Comparison of ENCODE assay signal across 8 cellular contexts in the genomic region with DNA sequence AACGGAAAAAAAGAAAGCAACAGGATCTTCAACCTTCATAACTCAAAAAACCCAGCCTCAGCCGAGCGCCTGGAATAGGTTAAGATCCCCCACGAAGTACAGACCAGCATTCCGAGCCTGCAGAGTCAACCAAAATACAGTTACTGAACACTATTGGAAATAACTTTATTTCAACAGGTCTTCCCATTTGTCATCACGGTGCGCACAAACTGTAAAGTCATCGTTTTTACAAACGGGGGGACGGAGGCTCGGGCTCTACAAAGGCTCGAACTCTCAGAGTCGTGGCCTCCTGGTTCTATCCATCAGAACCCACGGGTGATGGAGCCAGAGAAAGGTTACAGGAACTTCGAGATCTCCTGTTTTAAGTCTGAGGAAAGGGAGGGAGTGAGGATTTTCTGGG. TPM values are rescaled to one million over a fixed set of nuclear protein-coding genes. Genes with fewer than 3 reads are reported as not detected.
DNase-seq lines count a peak whose midpoint lies in the region; ATAC-seq, FAIRE-seq and TF ChIP-seq lines count a peak whose summit lies in the region.

No MANE protein-coding gene starts in this region.

- H3K4me1 ChIP-seq in DND-41 (ENCODE audit: insufficient read depth, low read length) (peaks cover 40% of the 10 kb centered on the region), Loucy (ENCODE audit: insufficient read depth, low read length, poor library complexity, severe bottlenecking) (peaks cover 27% of the 10 kb centered on the region), GM12878 (ENCODE audit: control insufficient read depth, insufficient read depth, low read length) (no peaks in the 10 kb centered on the region), suprapubic skin (peaks cover 47% of the 10 kb centered on the region)

- H3K9ac ChIP-seq in DND-41 (ENCODE audit: low read depth, low read length) (peak overlapping the region; percentile 97), Loucy (ENCODE audit: low read depth, low read length, poor library complexity, severe bottlenecking) (peak overlapping the region; percentile 94), GM12878 (ENCODE audit: control insufficient read depth, insufficient read depth, low read length) (peak overlapping the region; percentile 80)

- DNase-seq in DND-41 (no peak), GM12878 (ENCODE audit: low read depth, low spot score) (no peak), left kidney (ENCODE audit: low read depth, low spot score) (peak; percentile 27), suprapubic skin (ENCODE audit: low spot score in 2 of 2) (no peak), NCI-H2029 treated with DMSO at 0.1 percent for 48 hours (lab: John Stamatoyannopoulos, UW) (no peak), globus pallidus (ENCODE audit: low spot score) (no peak), COLO829 (ENCODE audit: low spot score) (no peak)

- H3K27me3 ChIP-seq in DND-41 (ENCODE audit: insufficient read depth, low read length, poor library complexity) (no peaks in the 10 kb centered on the region), Loucy (ENCODE audit: insufficient read depth, low read length, poor library complexity, severe bottlenecking) (peaks cover 5% of the 10 kb centered on the region), GM12878 (replicated peaks in 1 of 2; ENCODE audit: control insufficient read depth in 2 of 2, insufficient read depth in 2 of 2, low read length in 1 of 2) (no peaks in the 10 kb centered on the region), suprapubic skin (no peaks in the 10 kb centered on the region)

- no peaks in the 10 kb centered on the region for H3F3A ChIP-seq in Loucy (ENCODE audit: low read depth)

- CTCF ChIA-PET in GM12878 (lab: Yijun Ruan, JAX), result interaction anchor here (0.6 to 3.1 kb wide), 2 partner anchors 8 to 34 kb away, joined by 3 to 15 read pairs; no protein-coding TSS in a partner anchor

- POLR2A ChIA-PET in GM12878 (lab: Charles Lee), result interaction anchor here (1.0 to 1.5 kb wide), 2 partner anchors 21 to 88 kb away, joined by 5 to 8 read pairs; no protein-coding TSS in a partner anchor

- H4K20me1 ChIP-seq in DND-41 (ENCODE audit: insufficient read depth, low read length), result peaks cover 55% of the 10 kb centered on the region
- H4K20me1 ChIP-seq in Loucy (ENCODE audit: insufficient read depth, low read length, poor library complexity, severe bottlenecking), result peaks cover 54% of the 10 kb centered on the region
- peaks cover 5% of the 10 kb centered on the region; the same call in 1 of the 2 replicates for H4K20me1 ChIP-seq in GM12878 (ENCODE audit: control insufficient read depth, insufficient read depth)

- WGBS in GM12878 (ENCODE audit: insufficient coverage, insufficient replicate concordance, low lambda C conversion rate, missing lambda C conversion rate), result 0% methylated on average over 15 of the region's 15 CpGs
- under 1% methylated on average over 14 of the region's 15 CpGs for WGBS in suprapubic skin

- RAD21 ChIA-PET in GM12878 (lab: Charles Lee; ENCODE audit: unreplicated experiment), result interaction anchor here (2.9 kb wide), 1 partner anchor 33 kb away, joined by 14 read pairs; no protein-coding TSS in a partner anchor

- H3K4me3 ChIP-seq in DND-41 (ENCODE audit: low read depth in 1 of 2, low read length in 2 of 2) (peak overlapping the region; percentile 86 to 99), Loucy (ENCODE audit: low read length, poor library complexity, severe bottlenecking) (peak overlapping the region; percentile 100), GM12878 (peak overlapping the region; percentile 83), suprapubic skin (peak overlapping the region; percentile 92)

- H2AFZ ChIP-seq in DND-41 (ENCODE audit: low read depth, low read length) (0 out of 2 replicates have a peak overlapping the region, but pooled peaks have one; percentile 99), Loucy (ENCODE audit: low read length) (no peak overlapping the region), GM12878 (ENCODE audit: control insufficient read depth, low read depth, low read length) (no peak overlapping the region)

- intact Hi-C loops in GM12878 (cut with micrococcal nuclease; ENCODE audit: unreplicated experiment), result no loop called here

- TF ChIP-seq POLR2A in GM12878 (IDR thresholded peaks at IDR 0.05; ENCODE audit: low read depth, low read length) (no peak), suprapubic skin (IDR thresholded peaks at IDR 0.05) (no peak)

- BruUV-seq in GM12878 (replicated peaks; lab: Mats Ljungman, UMichigan), result no TSS peak

- TF ChIP-seq CTCF in DND-41 (IDR thresholded peaks at IDR 0.05; ENCODE audit: borderline replicate concordance, extremely low read depth, low read length, poor library complexity, severe bottlenecking) (no peak), Loucy (conservative IDR thresholded peaks at IDR 0.05; ENCODE audit: low read length) (no peak), GM12878 (IDR thresholded peaks at IDR 0.05 in 2 of 3, conservative IDR thresholded peaks at IDR 0.05 in 1 of 3; ENCODE audit: control insufficient read depth in 2 of 3, extremely low read depth in 1 of 3, insufficient read depth in 1 of 3, low read depth in 3 of 3, low read length in 3 of 3) (no peak), suprapubic skin (IDR thresholded peaks at IDR 0.05) (no peak)

- SMC1A ChIA-PET in GM12878 (lab: Charles Lee; ENCODE audit: uncharacterized antibody, unreplicated experiment), result interaction anchor here (0.5 to 4.5 kb wide), 2 partner anchors 33 to 57 kb away, joined by 3 to 24 read pairs; no protein-coding TSS in a partner anchor

- H3K79me2 ChIP-seq in DND-41 (ENCODE audit: insufficient read depth, low read length) (peaks cover 61% of the 10 kb centered on the region), Loucy (ENCODE audit: insufficient read depth, low read length) (peaks cover 61% of the 10 kb centered on the region), GM12878 (ENCODE audit: control insufficient read depth, insufficient read depth, low read length) (peaks cover 61% of the 10 kb centered on the region)

- H3K9me3 ChIP-seq in DND-41 (ENCODE audit: insufficient read depth, low read length, severe bottlenecking) (no peaks in the 10 kb centered on the region), Loucy (ENCODE audit: insufficient read depth, low read depth, low read length) (no peaks in the 10 kb centered on the region), GM12878 (replicated peaks; ENCODE audit: control insufficient read depth, insufficient read depth, low read length) (no peaks in the 10 kb centered on the region), suprapubic skin (no peaks in the 10 kb centered on the region)

- FAIRE-seq in GM12878 (lab: Jason Lieb, UNC), result no peak

- H3K36me3 ChIP-seq in DND-41 (ENCODE audit: insufficient read depth, low read length), result peaks cover 48% of the 10 kb centered on the region
- no peaks in the 10 kb centered on the region for H3K36me3 ChIP-seq in Loucy (ENCODE audit: insufficient read depth, low read length)
- peaks cover 0 to 10% of the 10 kb centered on the region in 2 experiments; a peak in 1 of 4 replicates for H3K36me3 ChIP-seq in GM12878 (ENCODE audit: control insufficient read depth in 2 of 2, insufficient read depth in 2 of 2, low read length in 1 of 2)
- no peaks in the 10 kb centered on the region for H3K36me3 ChIP-seq in suprapubic skin

- H3K27ac ChIP-seq in DND-41 (ENCODE audit: low read length) (peak overlapping the region; percentile 100), GM12878 (ENCODE audit: control insufficient read depth, insufficient read depth) (peak overlapping the region; percentile 93), suprapubic skin (peak overlapping the region; percentile 98)

- TF ChIP-seq EP300 in GM12878 (IDR thresholded peaks at IDR 0.05; ENCODE audit: borderline replicate concordance in 1 of 2, control insufficient read depth in 1 of 2, low read depth in 2 of 2, low read length in 2 of 2), result no peak
- no peak for TF ChIP-seq EP300 in suprapubic skin (IDR thresholded peaks at IDR 0.05)

- ATAC-seq in DND-41 (ENCODE audit: insufficient read depth, low read depth), result no peak
- ATAC-seq in GM12878, result peak; percentile 3; the same call in 2 of the 3 replicates

- in situ Hi-C loops in GM12878 (cut with MboI), result no loop called here

- no peaks in the 10 kb centered on the region for H3K9me2 ChIP-seq in Loucy (replicated peaks; ENCODE audit: low read depth, low read length)

- peak overlapping the region; percentile 95 for H3K4me2 ChIP-seq in DND-41 (ENCODE audit: insufficient read depth, low read length)
- peak overlapping the region; percentile 97 for H3K4me2 ChIP-seq in Loucy (ENCODE audit: low read depth, low read length, poor library complexity, severe bottlenecking)
- peak overlapping the region; percentile 89 for H3K4me2 ChIP-seq in GM12878 (ENCODE audit: control insufficient read depth, insufficient read depth)

- no peak for TF ChIP-seq RAD21 in GM12878 (IDR thresholded peaks at IDR 0.05; ENCODE audit: insufficient read depth, low read depth, low read length)

RNA-seq across cellular contexts. Expression of a gene that starts 1.1 kb away (rescaled TPM):
- 188 and 201 TPM in 2 replicates for total RNA-seq in GM12878 (2013; cell fraction: nucleolus; rRNA removed)
- total RNA-seq in GM12878 (2014; rRNA removed) (189 and 192 TPM in 2 replicates), GM12878 (2014; rRNA removed; fragmentation: Illumina TruSeq; extraction: Trizol) (250 and 257 TPM in 2 replicates), GM12878 (2021) (452 and 460 TPM in 2 replicates), suprapubic skin (100 to 1,000 TPM; 467 to 572 (median 520) TPM)
- 194 TPM for polyA plus RNA-seq in GM12878 (2011; ENCODE audit: low read depth)
- polyA plus RNA-seq in GM12878 (2011; rRNA removed) (651 and 809 TPM in 2 replicates), GM12878 (2014; fragmentation: Illumina TruSeq; extraction: Trizol) (487 and 489 TPM in 2 replicates), GM12878 (2014; fragmentation: Nextera tagmentation; extraction: Ambion mirVana) (100 to 1,000 TPM; 369 to 425 TPM), GM12878 (2014; rRNA removed) (427 and 526 TPM in 2 replicates), GM12878 (2016; fragmentation: Nextera tagmentation; extraction: Ambion mirVana) (100 to 1,000 TPM; 611 to 616 TPM)
- 448 and 455 TPM in 2 replicates for polyA plus RNA-seq in GM12878 (2011; cell fraction: cytosol; rRNA removed)
- 177 and 272 TPM in 2 replicates for polyA plus RNA-seq in GM12878 (2011; cell fraction: nucleus; rRNA removed)
- 300 and 352 TPM in 2 replicates for polyA plus RNA-seq in GM12878 (2012)
- 509 and 565 TPM in 2 replicates for polyA minus RNA-seq in GM12878 (2011; rRNA and poly(A)+ RNA removed)
- 285 and 303 TPM in 2 replicates for polyA minus RNA-seq in GM12878 (2011; cell fraction: cytosol; rRNA and poly(A)+ RNA removed)
- polyA minus RNA-seq in GM12878 (2011; cell fraction: nucleus; rRNA and poly(A)+ RNA removed), result 71.7 and 98.4 TPM in 2 replicates

RNA-seq across cellular contexts. Expression of a gene that starts 57.1 kb away (rescaled TPM):
- total RNA-seq in GM12878 (2013; cell fraction: nucleolus; rRNA removed), result 23.8 and 24.9 TPM in 2 replicates
- total RNA-seq in GM12878 (2014; rRNA removed) (21.2 and 24.0 TPM in 2 replicates), GM12878 (2014; rRNA removed; fragmentation: Illumina TruSeq; extraction: Trizol) (20.6 and 21.3 TPM in 2 replicates), GM12878 (2021) (20.4 and 21.1 TPM in 2 replicates), suprapubic skin (10 to 100 TPM; 38.9 to 53.7 (median 49.0) TPM)
- polyA plus RNA-seq in GM12878 (2011; ENCODE audit: low read depth), result 4.2 TPM
- polyA plus RNA-seq in GM12878 (2011; rRNA removed) (23.8 and 26.8 TPM in 2 replicates), GM12878 (2014; fragmentation: Illumina TruSeq; extraction: Trizol) (19.9 and 21.8 TPM in 2 replicates), GM12878 (2014; fragmentation: Nextera tagmentation; extraction: Ambion mirVana) (10 to 100 TPM; 11.1 to 11.3 TPM), GM12878 (2014; rRNA removed) (18.3 and 19.7 TPM in 2 replicates), GM12878 (2016; fragmentation: Nextera tagmentation; extraction: Ambion mirVana) (10 to 100 TPM; 17.7 to 21.7 TPM)
- 14.6 and 15.0 TPM in 2 replicates for polyA plus RNA-seq in GM12878 (2011; cell fraction: cytosol; rRNA removed)
- polyA plus RNA-seq in GM12878 (2011; cell fraction: nucleus; rRNA removed), result 5.2 and 8.8 TPM in 2 replicates
- 5.6 and 8.6 TPM in 2 replicates for polyA plus RNA-seq in GM12878 (2012)
- polyA minus RNA-seq in GM12878 (2011; rRNA and poly(A)+ RNA removed), result 22.0 and 30.1 TPM in 2 replicates
- polyA minus RNA-seq in GM12878 (2011; cell fraction: cytosol; rRNA and poly(A)+ RNA removed), result 7.9 and 8.0 TPM in 2 replicates
- 4.1 and 8.1 TPM in 2 replicates for polyA minus RNA-seq in GM12878 (2011; cell fraction: nucleus; rRNA and poly(A)+ RNA removed)
